In the genomic region with DNA sequence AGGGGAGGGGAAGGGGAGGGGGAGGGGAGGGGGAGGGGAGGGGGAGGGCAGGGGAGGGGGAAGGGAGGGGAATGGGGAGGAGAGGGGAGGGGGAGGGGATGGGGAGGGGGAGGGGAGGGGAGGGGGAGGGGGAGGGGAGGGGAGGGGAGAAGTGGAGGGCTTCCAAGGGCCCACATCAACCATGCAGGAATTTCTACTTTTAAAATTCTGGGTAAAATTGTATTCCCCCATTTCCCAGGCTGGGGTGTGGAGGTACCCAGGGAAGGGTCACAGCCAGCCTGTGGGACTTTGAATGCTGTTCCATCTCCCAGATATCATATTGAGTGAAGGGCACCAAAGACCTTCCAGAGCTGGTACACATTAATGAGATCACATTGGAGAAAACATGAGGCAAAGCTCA, we compare ENCODE assay signal across 13 cellular contexts.
A peak's percentile ranks its signal among the peaks of the same experiment; 100 is the strongest.
DNase-seq lines count a peak whose midpoint lies in the region; ATAC-seq and TF ChIP-seq lines count a peak whose summit lies in the region.
"Had no signal": no experiment of that assay in that cellular context is flagged by ENCODE, and none has a peak within 500 bp of the region (broad histone marks: within the 10 kb centered on the region; RNA-seq: fewer than 3 reads in every experiment).

No MANE protein-coding gene starts in this region.

- DNase-seq in HCT116 (ENCODE audit: low read depth, low spot score) (no peak), SJSA1 (ENCODE audit: low read depth in 1 of 2, low spot score in 2 of 2) (no peak), osteoblast (ENCODE audit: insufficient read length, low spot score, missing footprints) (no peak), aorta (no peak), NCI-H446 (lab: John Stamatoyannopoulos, UW) (no peak), DMS 273 (lab: John Stamatoyannopoulos, UW; ENCODE audit: unreplicated experiment) (no peak)
- DNase-seq: CD4-positive, CD25-positive, alpha-beta regulatory T cell; DMS 273 treated with DMSO at 0.1 percent for 48 hours; KBM-7 had no signal

- RAD21 ChIA-PET in HCT116 (lab: Charles Lee; ENCODE audit: low non-redundant PET in 1 of 2, low total read pairs in 2 of 2, uncharacterized antibody in 2 of 2, unreplicated experiment in 2 of 2): no interaction called here

- TF ChIP-seq POLR2A in HCT116 (IDR thresholded peaks at IDR 0.05; ENCODE audit: borderline replicate concordance, extremely low read depth, insufficient read depth, insufficient read length): no peak

- H3K9me2 ChIP-seq in HCT116 (ENCODE audit: insufficient read depth): no peaks in the 10 kb centered on the region

- POLR2A ChIA-PET in HCT116 (lab: Charles Lee): interaction anchor here (0.6 kb wide), 1 partner anchor 110 kb away, joined by 4 read pairs; no protein-coding TSS in a partner anchor

- H3K4me1 ChIP-seq in HCT116 (ENCODE audit: control insufficient read depth in 1 of 2, insufficient read depth in 2 of 2, low read length in 2 of 2) (peaks cover 15 to 36% of the 10 kb centered on the region in 2 experiments), SJSA1 (replicated peaks) (peaks cover 18% of the 10 kb centered on the region), osteoblast (ENCODE audit: insufficient read depth, low read length) (peaks cover 17% of the 10 kb centered on the region), aorta (ENCODE audit: control insufficient read depth in 1 of 2, insufficient read depth in 2 of 2, low read length in 2 of 2) (peaks cover 5 to 6% of the 10 kb centered on the region in 2 donors)
- H3K4me1 ChIP-seq: HAP-1 had no signal

- H3K4me3 ChIP-seq in HCT116 (replicated peaks in 1 of 2; ENCODE audit: low read depth in 1 of 2, low read length in 2 of 2) (peak overlapping the region in 1 of 2 experiments; percentile 43; a peak in 2 of 4 replicates), SJSA1 (no peak overlapping the region), osteoblast (ENCODE audit: insufficient read depth, low read length) (no peak overlapping the region), aorta (ENCODE audit: low read length in 2 of 2) (no peak overlapping the region)
- H3K4me3 ChIP-seq: BLaER1 treated with 17β-estradiol and CSF1 and Interleukin-3, amounts not matched to agents 10 nM and 100 nM; GM12878; HAP-1 had no signal

- H3K9me3 ChIP-seq in HCT116 (ENCODE audit: control insufficient read depth in 1 of 2, insufficient read depth in 1 of 2, low read depth in 1 of 2, low read length in 2 of 2) (no peaks in the 10 kb centered on the region), SJSA1 (replicated peaks) (0 out of 2 replicates have a peak, but pooled peaks cover 2% of the 10 kb centered on the region), osteoblast (ENCODE audit: low read depth, low read length) (no peaks in the 10 kb centered on the region), aorta (ENCODE audit: control insufficient read depth, low read length) (no peaks in the 10 kb centered on the region)
- H3K9me3 ChIP-seq: HAP-1 had no signal

- CTCF ChIA-PET in HCT116 (lab: Charles Lee): interaction anchor here (1.1 to 1.9 kb wide), 2 partner anchors 10 to 460 kb away, joined by 4 to 5 read pairs; no protein-coding TSS in a partner anchor

- no peaks in the 10 kb centered on the region for H3K27me3 ChIP-seq in HCT116 (ENCODE audit: insufficient read depth, low read length)
- no peaks in the 10 kb centered on the region for H3K27me3 ChIP-seq in SJSA1 (replicated peaks)
- peaks cover 34% of the 10 kb centered on the region for H3K27me3 ChIP-seq in osteoblast (ENCODE audit: insufficient read depth, low read length)
- no peaks in the 10 kb centered on the region for H3K27me3 ChIP-seq in aorta (ENCODE audit: control insufficient read depth in 1 of 2, insufficient read depth in 2 of 2, low read length in 1 of 2)

- H2AFZ ChIP-seq in HCT116 (ENCODE audit: low read depth, low read length, poor library complexity, severe bottlenecking) (peak overlapping the region; percentile 50), osteoblast (ENCODE audit: low read length) (no peak overlapping the region)

- ATAC-seq in HCT116 (peak; percentile 25; the same call in 1 of the 2 replicates), aorta (ENCODE audit: low FRiP score) (no peak), GM21528 (IDR thresholded peaks at IDR 0.05; ENCODE audit: low FRiP score, unreplicated experiment) (no peak)

- H3K27ac ChIP-seq in HCT116 (ENCODE audit: low read depth, low read length) (no peak overlapping the region), SJSA1 (peak overlapping the region; percentile 24; the same call in 1 of the 2 replicates), osteoblast (ENCODE audit: low read depth, low read length) (peak overlapping the region; percentile 49), aorta (ENCODE audit: low read depth in 1 of 2, low read length in 2 of 2) (peak overlapping the region; percentile 46 to 85)
- H3K27ac ChIP-seq: BLaER1 treated with 17β-estradiol and CSF1 and Interleukin-3, amounts not matched to agents 10 nM and 100 nM had no signal

- no peaks in the 10 kb centered on the region for H3K79me2 ChIP-seq in HCT116 (ENCODE audit: insufficient read depth, low read length)
- H3K79me2 ChIP-seq in osteoblast (ENCODE audit: insufficient read depth, low read length): no peaks in the 10 kb centered on the region

- H4K20me1 ChIP-seq in HCT116 (ENCODE audit: insufficient read depth) (no peaks in the 10 kb centered on the region), osteoblast (ENCODE audit: insufficient read depth, low read length) (no peaks in the 10 kb centered on the region)
- H4K20me1 ChIP-seq: BLaER1 treated with 17β-estradiol and CSF1 and Interleukin-3, amounts not matched to agents 10 nM and 100 nM had no signal

- H3K9ac ChIP-seq in HCT116 (ENCODE audit: low read length): no peak overlapping the region
- H3K9ac ChIP-seq: BLaER1 treated with 17β-estradiol and CSF1 and Interleukin-3, amounts not matched to agents 10 nM and 100 nM had no signal

- BruUV-seq in HCT116 (replicated peaks; lab: Mats Ljungman, UMichigan): no TSS peak

- peak overlapping the region; percentile 77 for H3K4me2 ChIP-seq in HCT116 (ENCODE audit: low read length)
- peak overlapping the region; percentile 58 for H3K4me2 ChIP-seq in osteoblast (ENCODE audit: insufficient read depth, low read length)

- TF ChIP-seq RAD21 in HCT116 (IDR thresholded peaks at IDR 0.05; ENCODE audit: low read depth): no peak

- no peak for TF ChIP-seq CTCF in HCT116 (IDR thresholded peaks at IDR 0.05 in 2 of 3, conservative IDR thresholded peaks at IDR 0.05 in 1 of 3; ENCODE audit: borderline replicate concordance in 1 of 3, insufficient read depth in 1 of 3, low read depth in 2 of 3, low read length in 2 of 3)
- no peak for TF ChIP-seq CTCF in osteoblast (IDR thresholded peaks at IDR 0.05; ENCODE audit: extremely low read depth, low read depth, low read length)

- H3K36me3 ChIP-seq in HCT116 (ENCODE audit: control insufficient read depth in 1 of 2, insufficient read depth in 2 of 2, low read length in 2 of 2) (no peaks in the 10 kb centered on the region), SJSA1 (no peaks in the 10 kb centered on the region), osteoblast (ENCODE audit: insufficient read depth, low read length) (no peaks in the 10 kb centered on the region), aorta (ENCODE audit: control insufficient read depth in 1 of 2, insufficient read depth in 2 of 2, low read length in 1 of 2) (no peaks in the 10 kb centered on the region)
- H3K36me3 ChIP-seq: BLaER1 treated with 17β-estradiol and CSF1 and Interleukin-3, amounts not matched to agents 10 nM and 100 nM; HAP-1 had no signal

- intact Hi-C loops in HCT116 (cut with micrococcal nuclease): no loop called here
- intact Hi-C loops in aorta (cut with DNase I): loop anchor here (5.0 to 10.0 kb wide), 2 partner anchors 33 to 126 kb away; a partner anchor contains a TSS

TF ChIP-seq in HCT116, 20 proteins besides CTCF, POLR2A, EP300 and RAD21:
- no peak for TF ChIP-seq CBX3 (IDR thresholded peaks at IDR 0.05; ENCODE audit: low read depth)
- TF ChIP-seq EZH2 (IDR thresholded peaks at IDR 0.05): no peak
- TF ChIP-seq EGR1 (IDR thresholded peaks at IDR 0.05; ENCODE audit: low read depth): no peak
- TF ChIP-seq SIN3A (IDR thresholded peaks at IDR 0.05; ENCODE audit: low read depth): no peak
TF ChIP-seq in HCT116: peak in this region for 0.
